Comparison of ENCODE assay signal across 9 cellular contexts in the genomic region with DNA sequence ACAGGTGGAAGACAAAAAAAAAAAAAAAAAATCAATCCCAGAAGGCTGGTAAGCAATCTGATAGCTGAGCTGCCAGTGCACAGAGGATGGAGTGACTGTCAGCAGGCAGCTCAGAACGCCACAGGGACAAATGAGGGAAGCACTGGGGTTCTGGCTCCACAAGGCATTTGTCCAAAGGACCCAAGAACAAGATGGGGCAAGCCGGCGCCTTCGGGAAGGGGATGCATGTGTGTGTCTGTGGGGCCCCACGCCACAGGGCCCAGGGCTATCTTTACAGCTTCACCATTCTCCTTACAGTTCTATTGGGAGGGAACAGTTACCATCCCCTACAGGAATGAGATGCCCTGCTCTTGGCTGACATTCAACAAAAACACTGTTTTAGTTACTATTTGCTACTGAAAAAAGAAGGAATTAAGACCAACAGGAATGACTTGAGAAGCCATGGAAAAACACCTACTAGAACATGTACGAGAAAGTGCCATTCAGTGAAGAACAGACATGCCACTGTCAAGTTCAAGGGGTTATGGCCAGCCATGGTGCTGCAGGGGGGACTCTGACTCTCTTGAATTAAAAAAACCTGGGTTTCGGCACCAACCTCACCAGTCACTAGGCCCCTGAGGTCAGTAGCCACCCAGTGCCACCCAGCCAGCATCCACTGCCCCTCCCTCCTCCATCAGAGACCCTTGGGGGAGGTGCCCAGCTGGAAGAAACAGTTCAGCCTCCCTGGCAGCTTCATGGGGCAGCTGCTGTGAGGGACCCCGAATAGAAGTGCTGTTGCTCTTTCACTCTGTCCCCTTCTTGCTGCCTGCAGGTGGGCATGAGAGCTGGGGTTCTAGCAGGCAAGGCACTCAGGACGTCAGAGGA. TPM values are rescaled to one million over a fixed set of nuclear protein-coding genes. Genes with fewer than 3 reads are reported as not detected.
DNase-seq lines count a peak whose midpoint lies in the region; ATAC-seq and TF ChIP-seq lines count a peak whose summit lies in the region.
"Had no signal": no experiment of that assay in that cellular context is flagged by ENCODE, and none has a peak within 500 bp of the region (broad histone marks: within the 10 kb centered on the region; RNA-seq: fewer than 3 reads in every experiment).

No MANE protein-coding gene starts in this region.

- peaks cover 41 to 98% (median 44%) of the 10 kb centered on the region in 3 donors for H3K36me3 ChIP-seq in esophagus squamous epithelium

- CTCF ChIA-PET in activated CD8-positive, alpha-beta memory T cell treated with anti-CD3 and anti-CD28 coated beads, Interleukin-2, amount 10 ng/mL, durations not matched to agents 7 days and 5 days (lab: Charles Lee), result interaction anchor here (1.4 to 3.1 kb wide), 3 partner anchors 8 to 79 kb away, joined by 3 to 15 read pairs (median 8); a partner anchor contains a TSS
- CTCF ChIA-PET in activated CD8-positive, alpha-beta T cell treated with anti-CD3 and anti-CD28 coated beads for 36 hours (lab: Charles Lee), result interaction anchor here (0.8 to 1.6 kb wide), 2 partner anchors 10 to 62 kb away, joined by 3 read pairs; no protein-coding TSS in a partner anchor

- DNase-seq in activated CD8-positive, alpha-beta memory T cell treated with anti-CD3 and anti-CD28 coated beads, Interleukin-2, amount 10 ng/mL, durations not matched to agents 7 days and 5 days, result no peak
- no peak for DNase-seq in activated CD8-positive, alpha-beta memory T cell treated with anti-CD3 and anti-CD28 coated beads, Interleukin-2, amount 50 U/mL, for 48 hours
- no peak for DNase-seq in activated CD8-positive, alpha-beta T cell treated with anti-CD3 and anti-CD28 coated beads for 36 hours
- DNase-seq in esophagus squamous epithelium (lab: John Stamatoyannopoulos, UW), result no peak
- no peak for DNase-seq in substantia nigra (lab: John Stamatoyannopoulos, UW)
- DNase-seq in GM19238 (ENCODE audit: insufficient read length, low spot score), result no peak
- no peak for DNase-seq in GOT3 (lab: John Stamatoyannopoulos, UW)
- DNase-seq: NCI-H774 had no signal

- H3K4me3 Mint-ChIP-seq in activated CD8-positive, alpha-beta memory T cell treated with anti-CD3 and anti-CD28 coated beads, Interleukin-2, amount 10 ng/mL, durations not matched to agents 7 days and 5 days, result no peak overlapping the region
- H3K4me3 Mint-ChIP-seq in activated CD8-positive, alpha-beta T cell treated with anti-CD3 and anti-CD28 coated beads for 36 hours, result no peak overlapping the region

- no peaks in the 10 kb centered on the region for H3K27me3 ChIP-seq in esophagus squamous epithelium

- no peak for TF ChIP-seq CTCF in activated CD8-positive, alpha-beta T cell treated with anti-CD3 and anti-CD28 coated beads for 36 hours (IDR thresholded peaks at IDR 0.05)
- no peak for TF ChIP-seq CTCF in esophagus squamous epithelium (IDR thresholded peaks at IDR 0.05)

- no peak overlapping the region for H3K4me3 ChIP-seq in esophagus squamous epithelium

- no peak for ATAC-seq in activated CD8-positive, alpha-beta memory T cell treated with anti-CD3 and anti-CD28 coated beads, Interleukin-2, amount 10 ng/mL, durations not matched to agents 7 days and 5 days
- ATAC-seq in activated CD8-positive, alpha-beta T cell treated with anti-CD3 and anti-CD28 coated beads for 36 hours, result no peak
- ATAC-seq in GM19328 (IDR thresholded peaks at IDR 0.05; ENCODE audit: unreplicated experiment), result no peak

- H3K4me1 ChIP-seq in esophagus squamous epithelium, result peaks cover 77 to 100% (median 91%) of the 10 kb centered on the region in 3 donors

- H3K36me3 Mint-ChIP-seq in activated CD8-positive, alpha-beta memory T cell treated with anti-CD3 and anti-CD28 coated beads, Interleukin-2, amount 10 ng/mL, durations not matched to agents 7 days and 5 days, result peaks cover 80% of the 10 kb centered on the region
- peaks cover 92% of the 10 kb centered on the region for H3K36me3 Mint-ChIP-seq in activated CD8-positive, alpha-beta T cell treated with anti-CD3 and anti-CD28 coated beads for 36 hours (ENCODE audit: low read depth)

- no peaks in the 10 kb centered on the region for H3K9me3 ChIP-seq in esophagus squamous epithelium

- H3K9me3 Mint-ChIP-seq in activated CD8-positive, alpha-beta memory T cell treated with anti-CD3 and anti-CD28 coated beads, Interleukin-2, amount 10 ng/mL, durations not matched to agents 7 days and 5 days (ENCODE audit: low read depth), result no peaks in the 10 kb centered on the region
- no peaks in the 10 kb centered on the region for H3K9me3 Mint-ChIP-seq in activated CD8-positive, alpha-beta T cell treated with anti-CD3 and anti-CD28 coated beads for 36 hours

- WGBS in esophagus squamous epithelium, 2 donors, result 67 to 76% methylated on average over 6 to 7 of the region's 9 CpGs

- TF ChIP-seq POLR2A in esophagus squamous epithelium (IDR thresholded peaks at IDR 0.05), result no peak

- H3K27me3 Mint-ChIP-seq in activated CD8-positive, alpha-beta memory T cell treated with anti-CD3 and anti-CD28 coated beads, Interleukin-2, amount 10 ng/mL, durations not matched to agents 7 days and 5 days, result no peaks in the 10 kb centered on the region
- no peaks in the 10 kb centered on the region for H3K27me3 Mint-ChIP-seq in activated CD8-positive, alpha-beta T cell treated with anti-CD3 and anti-CD28 coated beads for 36 hours

- H3K27ac ChIP-seq in esophagus squamous epithelium (peak overlapping the region in 3 of 4 donors; percentile 1 to 84 (median 82)), substantia nigra (ENCODE audit: low read depth, low read length, poor library complexity, severe bottlenecking) (peak overlapping the region; percentile 80)

- POLR2A ChIA-PET in activated CD8-positive, alpha-beta T cell treated with anti-CD3 and anti-CD28 coated beads for 36 hours (lab: Charles Lee), result interaction anchor here (18.7 to 24.9 kb wide), 2 partner anchors 6 to 12 kb away, joined by 403 read pairs; a partner anchor contains a TSS

- intact Hi-C loops in activated CD8-positive, alpha-beta T cell treated with anti-CD3 and anti-CD28 coated beads for 36 hours (cut with micrococcal nuclease), result no loop called here
- intact Hi-C loops in esophagus squamous epithelium (cut with DNase I), result no loop called here

- H3K27ac Mint-ChIP-seq in activated CD8-positive, alpha-beta memory T cell treated with anti-CD3 and anti-CD28 coated beads, Interleukin-2, amount 10 ng/mL, durations not matched to agents 7 days and 5 days, result peak overlapping the region; percentile 95
- H3K27ac Mint-ChIP-seq in activated CD8-positive, alpha-beta T cell treated with anti-CD3 and anti-CD28 coated beads for 36 hours, result peak overlapping the region; percentile 98

- H3K4me1 Mint-ChIP-seq in activated CD8-positive, alpha-beta memory T cell treated with anti-CD3 and anti-CD28 coated beads, Interleukin-2, amount 10 ng/mL, durations not matched to agents 7 days and 5 days, result peaks cover 100% of the 10 kb centered on the region
- H3K4me1 Mint-ChIP-seq in activated CD8-positive, alpha-beta T cell treated with anti-CD3 and anti-CD28 coated beads for 36 hours (ENCODE audit: low read depth), result peaks cover 100% of the 10 kb centered on the region

RNA-seq across cellular contexts. Expression of a gene that starts 18.5 kb away (rescaled TPM):
- 100 to 1,000 TPM; 481 to 538 TPM for total RNA-seq in activated CD8-positive, alpha-beta memory T cell treated with anti-CD3 and anti-CD28 coated beads, Interleukin-2, amount 10 ng/mL, durations not matched to agents 7 days and 5 days
- 100 to 1,000 TPM; 390 to 393 TPM for total RNA-seq in activated CD8-positive, alpha-beta T cell treated with anti-CD3 and anti-CD28 coated beads for 36 hours
- total RNA-seq in esophagus squamous epithelium, result 100 to 1,000 TPM; 131 to 203 (median 171) TPM
